8 cellular contexts compared by ENCODE assay signal in genomic region chr2:73987109-73987947, GRCh38. TPM values are rescaled to one million over a fixed set of nuclear protein-coding genes. Genes with fewer than 3 reads are reported as not detected.
DNase-seq lines count a peak whose midpoint lies in the region; ATAC-seq and TF ChIP-seq lines count a peak whose summit lies in the region.

No MANE protein-coding gene starts in this region.

- TF ChIP-seq CTCF in osteoblast (IDR thresholded peaks at IDR 0.05; ENCODE audit: extremely low read depth, low read depth, low read length) = no peak

- H4K20me1 ChIP-seq in osteoblast (ENCODE audit: insufficient read depth, low read length) = peaks cover 5% of the 10 kb centered on the region

- peaks cover 3% of the 10 kb centered on the region for H3K79me2 ChIP-seq in osteoblast (ENCODE audit: insufficient read depth, low read length)

- H3K4me3 ChIP-seq in osteoblast (ENCODE audit: insufficient read depth, low read length) = no peak overlapping the region

- peak; percentile 61 for DNase-seq in D341Med (ENCODE audit: low spot score)
- peak; percentile 51 for DNase-seq in NOMO-1 treated with dmso at 0.1 percent for 144 hours (lab: John Stamatoyannopoulos, UW; ENCODE audit: unreplicated experiment)
- peak; percentile 53 for DNase-seq in amniotic epithelial cell (ENCODE audit: low read depth)
- DNase-seq in kidney tubule cell (ENCODE audit: low spot score) = peak; percentile 38
- DNase-seq in stimulated activated naive CD4-positive, alpha-beta T cell (lab: John Stamatoyannopoulos, UW) = peak in 5 of 6 experiments; percentile 7 to 52 (median 21)
- DNase-seq in osteoblast (ENCODE audit: insufficient read length, low spot score, missing footprints) = no peak

- no peak overlapping the region for H2AFZ ChIP-seq in osteoblast (ENCODE audit: low read length)

- no peaks in the 10 kb centered on the region for H3K36me3 ChIP-seq in osteoblast (ENCODE audit: insufficient read depth, low read length)

- no peak overlapping the region for H3K27ac ChIP-seq in osteoblast (ENCODE audit: low read depth, low read length)

- H3K4me2 ChIP-seq in osteoblast (ENCODE audit: insufficient read depth, low read length) = no peak overlapping the region

- no peaks in the 10 kb centered on the region for H3K9me3 ChIP-seq in osteoblast (ENCODE audit: low read depth, low read length)

- H3K4me1 ChIP-seq in osteoblast (ENCODE audit: insufficient read depth, low read length) = peaks cover 5% of the 10 kb centered on the region

- H3K27me3 ChIP-seq in osteoblast (ENCODE audit: insufficient read depth, low read length) = peaks cover 10% of the 10 kb centered on the region

- no peak for ATAC-seq in GM21515 (IDR thresholded peaks at IDR 0.05; ENCODE audit: unreplicated experiment)
- ATAC-seq in HG03571 (IDR thresholded peaks at IDR 0.05; ENCODE audit: unreplicated experiment) = no peak

RNA-seq across cellular contexts. Expression of gene TET3, which starts 2.6 kb away (rescaled TPM):
- total RNA-seq in osteoblast = 4.7 and 8.0 TPM in 2 replicates
